16 cellular contexts compared by ENCODE assay signal in genomic region chr3:172084871-172085556, GRCh38. TPM values are rescaled to one million over a fixed set of nuclear protein-coding genes. Genes with fewer than 3 reads are reported as not detected.
DNase-seq lines count a peak whose midpoint lies in the region; ATAC-seq, FAIRE-seq and TF ChIP-seq lines count a peak whose summit lies in the region.
"Had no signal": no experiment of that assay in that cellular context is flagged by ENCODE, and none has a peak within 500 bp of the region (broad histone marks: within the 10 kb centered on the region; RNA-seq: fewer than 3 reads in every experiment).

No MANE protein-coding gene starts in this region.

- H3K27ac ChIP-seq in astrocyte (ENCODE audit: low read depth, low read length) (peak overlapping the region; percentile 64), mesodermal cell (ENCODE audit: low read depth, low read length, severe bottlenecking) (peak overlapping the region; percentile 70)
- H3K27ac ChIP-seq: Peyer's patch had no signal

- H3K4me3 Mint-ChIP-seq in HFFc6 (peak overlapping the region; percentile 30; the same call in 1 of the 2 replicates), astrocyte (ENCODE audit: unreplicated experiment) (no peak overlapping the region)

- H3K4me2 ChIP-seq in astrocyte (ENCODE audit: low read length) = peak overlapping the region; percentile 35

- no peak overlapping the region for H3K9ac ChIP-seq in astrocyte (ENCODE audit: low read length)

- TF ChIP-seq CTCF in HFFc6 (IDR thresholded peaks at IDR 0.05) (no peak), astrocyte (IDR thresholded peaks at IDR 0.05; ENCODE audit: insufficient read depth, low read depth, low read length) (no peak), D721Med (IDR thresholded peaks at IDR 0.05; ENCODE audit: insufficient read depth, missing control alignments) (no peak), GM10266 (IDR thresholded peaks at IDR 0.05; ENCODE audit: control insufficient read depth, insufficient read depth, low read depth, missing control alignments) (no peak)

- no peaks in the 10 kb centered on the region for H3K9me3 ChIP-seq in astrocyte (ENCODE audit: insufficient read depth, low read depth, low read length)
- peaks cover 9% of the 10 kb centered on the region for H3K9me3 ChIP-seq in mesodermal cell (ENCODE audit: control insufficient read depth, low read length)
- H3K9me3 ChIP-seq: BE2C, Peyer's patch had no signal

- ATAC-seq in GM18511 (IDR thresholded peaks at IDR 0.05; ENCODE audit: unreplicated experiment) = no peak

- H3K27ac Mint-ChIP-seq in HFFc6 (peak overlapping the region; percentile 62), astrocyte (ENCODE audit: unreplicated experiment) (peak overlapping the region; percentile 95)

- WGBS in mesodermal cell (ENCODE audit: insufficient coverage in 2 of 2), 2 experiments = 88 to 94% methylated on average over 1 to 3 of the region's 5 CpGs

- H2AFZ ChIP-seq in astrocyte (ENCODE audit: low read depth, low read length) = no peak overlapping the region

- H3K36me3 Mint-ChIP-seq in HFFc6 (ENCODE audit: low read depth) (peaks cover 29% of the 10 kb centered on the region), astrocyte (ENCODE audit: low read depth, unreplicated experiment) (peaks cover 15% of the 10 kb centered on the region)

- peaks cover 55% of the 10 kb centered on the region for H3K4me1 ChIP-seq in astrocyte (ENCODE audit: insufficient read depth, low read length)
- peaks cover 46% of the 10 kb centered on the region for H3K4me1 ChIP-seq in mesodermal cell (ENCODE audit: control insufficient read depth, insufficient read depth, low read length, poor library complexity, severe bottlenecking)

- H3K36me3 ChIP-seq in astrocyte (ENCODE audit: insufficient read depth, low read length) (peaks cover 7% of the 10 kb centered on the region), mesodermal cell (ENCODE audit: control insufficient read depth, insufficient read depth, low read length) (peaks cover 23% of the 10 kb centered on the region)
- H3K36me3 ChIP-seq: BE2C, Peyer's patch had no signal

- H3K79me2 ChIP-seq in astrocyte (ENCODE audit: insufficient read depth, low read length) = peaks cover 100% of the 10 kb centered on the region

- H4K20me1 ChIP-seq in astrocyte (ENCODE audit: insufficient read depth, low read length) = peaks cover 91% of the 10 kb centered on the region

- peak; percentile 48 for DNase-seq in EH (ENCODE audit: low read depth)
- DNase-seq in HFFc6 = no peak
- no peak for DNase-seq in astrocyte (ENCODE audit: low read depth)
- no peak for DNase-seq in MV-4-11 (lab: John Stamatoyannopoulos, UW)
- DNase-seq in D721Med (ENCODE audit: insufficient read length, low spot score) = no peak
- no peak for DNase-seq in GM10266 (ENCODE audit: extremely low spot score)
- DNase-seq: activated CD4-positive, alpha-beta T cell treated with anti-CD3 and anti-CD28 coated beads for 1 hour; activated effector memory CD4-positive, alpha-beta T cell treated with anti-CD3 and anti-CD28 coated beads, Interleukin-2, amount 50 U/mL, for 16 hours; BE2C; DMS153; NCI-H2029; NCI-H69; Peyer's patch had no signal

- H3K4me1 Mint-ChIP-seq in HFFc6 (ENCODE audit: low read depth) = peaks cover 83% of the 10 kb centered on the region
- H3K4me1 Mint-ChIP-seq in astrocyte (ENCODE audit: low read depth, unreplicated experiment) = peaks cover 79% of the 10 kb centered on the region

- H3K27me3 Mint-ChIP-seq in HFFc6 (ENCODE audit: insufficient read depth) (peaks cover 2% of the 10 kb centered on the region; the same call in 1 of the 2 replicates), astrocyte (ENCODE audit: low read depth, unreplicated experiment) (no peaks in the 10 kb centered on the region)

- H3K9me3 Mint-ChIP-seq in HFFc6 (no peaks in the 10 kb centered on the region), astrocyte (ENCODE audit: unreplicated experiment) (no peaks in the 10 kb centered on the region)

- peak; percentile 64 for FAIRE-seq in astrocyte (lab: Jason Lieb, UNC)
- FAIRE-seq in D721Med (lab: Jason Lieb, UNC) = no peak
- FAIRE-seq: keratinocyte had no signal

- H3K4me3 ChIP-seq in astrocyte (ENCODE audit: insufficient read depth, low read depth, low read length) (no peak overlapping the region), mesodermal cell (ENCODE audit: extremely low read depth, insufficient read depth, low read length, poor library complexity, severe bottlenecking) (no peak overlapping the region)
- H3K4me3 ChIP-seq: Peyer's patch had no signal

- no peaks in the 10 kb centered on the region for H3K27me3 ChIP-seq in astrocyte (ENCODE audit: insufficient read depth, low read length)
- H3K27me3 ChIP-seq: BE2C, Peyer's patch had no signal

RNA-seq across cellular contexts. Expression of gene FNDC3B, which starts 45.6 kb away (rescaled TPM):
- 100 to 1,000 TPM; 133 to 192 (median 155) TPM for total RNA-seq in HFFc6 (2021; fragmentation: NEBNext Ultra II Directional; extraction: Animal tissue kit (Norgen Biotek cat#: 25700))
- total RNA-seq in astrocyte = 327 and 332 TPM in 2 replicates
- polyA plus RNA-seq in mesodermal cell (2013, experiment 1 of 2) = 65.4 TPM
- 55.8 TPM for polyA plus RNA-seq in mesodermal cell (2013, experiment 2 of 2)
